1 cellular context compared by ENCODE assay signal in genomic region chr17:74746376-74746775, GRCh38.
TF ChIP-seq lines count a peak whose summit lies in the region.

No MANE protein-coding gene starts in this region.

TF ChIP-seq in GM12878, 131 proteins besides CTCF, POLR2A, EP300 and RAD21:
- TF ChIP-seq PRDM15 (CRISPR knock-in tag; IDR thresholded peaks at IDR 0.05) (no peak), NFYA (IDR thresholded peaks at IDR 0.05; ENCODE audit: borderline replicate concordance, low read depth, low read length) (no peak), ZSCAN29 (IDR thresholded peaks at IDR 0.05) (no peak), KDM1A (IDR thresholded peaks at IDR 0.05; ENCODE audit: borderline replicate concordance) (no peak), FOXK2 (IDR thresholded peaks at IDR 0.05) (no peak), NRF1 (conservative IDR thresholded peaks at IDR 0.05; ENCODE audit: low read depth, low read length) (no peak), SIN3A (IDR thresholded peaks at IDR 0.05; ENCODE audit: low read depth, low read length) (no peak), CHD2 (IDR thresholded peaks at IDR 0.05; ENCODE audit: borderline replicate concordance, low read depth, low read length) (no peak), SMARCA5 (IDR thresholded peaks at IDR 0.05) (no peak), ZNF274 (IDR thresholded peaks at IDR 0.05; ENCODE audit: insufficient read depth, insufficient read length) (no peak), ZNF622 (IDR thresholded peaks at IDR 0.05) (no peak), ZNF24 (IDR thresholded peaks at IDR 0.05) (no peak), ZZZ3 (IDR thresholded peaks at IDR 0.05; ENCODE audit: control insufficient read depth, insufficient read length, low read depth) (no peak), ETV6 (conservative IDR thresholded peaks at IDR 0.05 in 1 of 2, IDR thresholded peaks at IDR 0.05 in 1 of 2; ENCODE audit: borderline replicate concordance in 1 of 2, low read depth in 1 of 2) (no peak), MEF2B (IDR thresholded peaks at IDR 0.05; ENCODE audit: partially characterized antibody, poor library complexity, severe bottlenecking) (no peak), CREM (IDR thresholded peaks at IDR 0.05; ENCODE audit: low read depth) (no peak), BCL11A (IDR thresholded peaks at IDR 0.05; ENCODE audit: low read depth, low read length) (no peak), CBX5 (IDR thresholded peaks at IDR 0.05; ENCODE audit: low read depth) (no peak)
